In the genomic region with DNA sequence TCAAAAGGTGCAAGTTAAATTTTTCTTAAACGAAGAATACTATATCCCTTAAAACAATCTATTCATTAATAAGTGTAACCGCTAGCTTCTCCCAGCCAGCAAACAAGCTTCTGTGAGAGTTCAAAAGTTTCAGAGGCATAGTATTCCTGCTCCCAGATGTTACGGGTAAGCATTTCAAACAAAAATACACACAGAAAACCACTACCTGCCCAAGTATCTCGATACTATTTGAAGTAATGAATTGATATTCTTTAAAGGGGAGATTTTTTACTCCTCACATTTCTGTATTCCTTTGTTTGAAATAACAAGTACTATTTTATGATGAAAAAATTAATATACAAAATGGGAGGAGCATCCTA, we compare ENCODE assay signal across 3 cellular contexts.
TF ChIP-seq lines count a peak whose summit lies in the region.

No MANE protein-coding gene starts in this region.

TF ChIP-seq in SK-N-SH, 30 proteins besides CTCF, POLR2A, EP300 and RAD21 (continues in another document):
- TF ChIP-seq ELF1 (IDR thresholded peaks at IDR 0.05): no peak
- TF ChIP-seq RXRA (IDR thresholded peaks at IDR 0.05; ENCODE audit: borderline replicate concordance, low read depth): no peak
- TF ChIP-seq CHD2 (IDR thresholded peaks at IDR 0.05; ENCODE audit: low read length, partially characterized antibody): no peak
- TF ChIP-seq, protein P1, sequence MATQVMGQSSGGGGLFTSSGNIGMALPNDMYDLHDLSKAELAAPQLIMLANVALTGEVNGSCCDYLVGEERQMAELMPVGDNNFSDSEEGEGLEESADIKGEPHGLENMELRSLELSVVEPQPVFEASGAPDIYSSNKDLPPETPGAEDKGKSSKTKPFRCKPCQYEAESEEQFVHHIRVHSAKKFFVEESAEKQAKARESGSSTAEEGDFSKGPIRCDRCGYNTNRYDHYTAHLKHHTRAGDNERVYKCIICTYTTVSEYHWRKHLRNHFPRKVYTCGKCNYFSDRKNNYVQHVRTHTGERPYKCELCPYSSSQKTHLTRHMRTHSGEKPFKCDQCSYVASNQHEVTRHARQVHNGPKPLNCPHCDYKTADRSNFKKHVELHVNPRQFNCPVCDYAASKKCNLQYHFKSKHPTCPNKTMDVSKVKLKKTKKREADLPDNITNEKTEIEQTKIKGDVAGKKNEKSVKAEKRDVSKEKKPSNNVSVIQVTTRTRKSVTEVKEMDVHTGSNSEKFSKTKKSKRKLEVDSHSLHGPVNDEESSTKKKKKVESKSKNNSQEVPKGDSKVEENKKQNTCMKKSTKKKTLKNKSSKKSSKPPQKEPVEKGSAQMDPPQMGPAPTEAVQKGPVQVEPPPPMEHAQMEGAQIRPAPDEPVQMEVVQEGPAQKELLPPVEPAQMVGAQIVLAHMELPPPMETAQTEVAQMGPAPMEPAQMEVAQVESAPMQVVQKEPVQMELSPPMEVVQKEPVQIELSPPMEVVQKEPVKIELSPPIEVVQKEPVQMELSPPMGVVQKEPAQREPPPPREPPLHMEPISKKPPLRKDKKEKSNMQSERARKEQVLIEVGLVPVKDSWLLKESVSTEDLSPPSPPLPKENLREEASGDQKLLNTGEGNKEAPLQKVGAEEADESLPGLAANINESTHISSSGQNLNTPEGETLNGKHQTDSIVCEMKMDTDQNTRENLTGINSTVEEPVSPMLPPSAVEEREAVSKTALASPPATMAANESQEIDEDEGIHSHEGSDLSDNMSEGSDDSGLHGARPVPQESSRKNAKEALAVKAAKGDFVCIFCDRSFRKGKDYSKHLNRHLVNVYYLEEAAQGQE (IDR thresholded peaks at IDR 0.05; ENCODE audit: low read depth, low read length): no peak
- no peak for TF ChIP-seq TEAD4 (IDR thresholded peaks at IDR 0.05; ENCODE audit: borderline replicate concordance, insufficient read depth)
- no peak for TF ChIP-seq SIN3A (IDR thresholded peaks at IDR 0.05; ENCODE audit: borderline replicate concordance, low read depth, low read length)
- TF ChIP-seq NFIC (IDR thresholded peaks at IDR 0.05; ENCODE audit: borderline replicate concordance): no peak
- TF ChIP-seq, protein P2, sequence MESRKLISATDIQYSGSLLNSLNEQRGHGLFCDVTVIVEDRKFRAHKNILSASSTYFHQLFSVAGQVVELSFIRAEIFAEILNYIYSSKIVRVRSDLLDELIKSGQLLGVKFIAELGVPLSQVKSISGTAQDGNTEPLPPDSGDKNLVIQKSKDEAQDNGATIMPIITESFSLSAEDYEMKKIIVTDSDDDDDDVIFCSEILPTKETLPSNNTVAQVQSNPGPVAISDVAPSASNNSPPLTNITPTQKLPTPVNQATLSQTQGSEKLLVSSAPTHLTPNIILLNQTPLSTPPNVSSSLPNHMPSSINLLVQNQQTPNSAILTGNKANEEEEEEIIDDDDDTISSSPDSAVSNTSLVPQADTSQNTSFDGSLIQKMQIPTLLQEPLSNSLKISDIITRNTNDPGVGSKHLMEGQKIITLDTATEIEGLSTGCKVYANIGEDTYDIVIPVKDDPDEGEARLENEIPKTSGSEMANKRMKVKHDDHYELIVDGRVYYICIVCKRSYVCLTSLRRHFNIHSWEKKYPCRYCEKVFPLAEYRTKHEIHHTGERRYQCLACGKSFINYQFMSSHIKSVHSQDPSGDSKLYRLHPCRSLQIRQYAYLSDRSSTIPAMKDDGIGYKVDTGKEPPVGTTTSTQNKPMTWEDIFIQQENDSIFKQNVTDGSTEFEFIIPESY (IDR thresholded peaks at IDR 0.05; ENCODE audit: borderline replicate concordance, low read depth): no peak
- TF ChIP-seq, protein P3, sequence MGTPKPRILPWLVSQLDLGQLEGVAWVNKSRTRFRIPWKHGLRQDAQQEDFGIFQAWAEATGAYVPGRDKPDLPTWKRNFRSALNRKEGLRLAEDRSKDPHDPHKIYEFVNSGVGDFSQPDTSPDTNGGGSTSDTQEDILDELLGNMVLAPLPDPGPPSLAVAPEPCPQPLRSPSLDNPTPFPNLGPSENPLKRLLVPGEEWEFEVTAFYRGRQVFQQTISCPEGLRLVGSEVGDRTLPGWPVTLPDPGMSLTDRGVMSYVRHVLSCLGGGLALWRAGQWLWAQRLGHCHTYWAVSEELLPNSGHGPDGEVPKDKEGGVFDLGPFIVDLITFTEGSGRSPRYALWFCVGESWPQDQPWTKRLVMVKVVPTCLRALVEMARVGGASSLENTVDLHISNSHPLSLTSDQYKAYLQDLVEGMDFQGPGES (IDR thresholded peaks at IDR 0.05; ENCODE audit: low read depth, low read length): no peak
- TF ChIP-seq POLR2AphosphoS5 (IDR thresholded peaks at IDR 0.05; ENCODE audit: low read depth, low read length): no peak
- no peak for TF ChIP-seq GATA2 (CRISPR knock-in tag; IDR thresholded peaks at IDR 0.05)

TF ChIP-seq in SK-N-SH treated with all-trans-retinoic acid at 6 μM for 48 hours, 23 proteins besides CTCF, POLR2A, EP300 and RAD21:
- no peak for TF ChIP-seq SNAI2 (CRISPR knock-in tag; IDR thresholded peaks at IDR 0.05)
- no peak for TF ChIP-seq CSDC2 (CRISPR knock-in tag; IDR thresholded peaks at IDR 0.05)
- TF ChIP-seq, protein P4, sequence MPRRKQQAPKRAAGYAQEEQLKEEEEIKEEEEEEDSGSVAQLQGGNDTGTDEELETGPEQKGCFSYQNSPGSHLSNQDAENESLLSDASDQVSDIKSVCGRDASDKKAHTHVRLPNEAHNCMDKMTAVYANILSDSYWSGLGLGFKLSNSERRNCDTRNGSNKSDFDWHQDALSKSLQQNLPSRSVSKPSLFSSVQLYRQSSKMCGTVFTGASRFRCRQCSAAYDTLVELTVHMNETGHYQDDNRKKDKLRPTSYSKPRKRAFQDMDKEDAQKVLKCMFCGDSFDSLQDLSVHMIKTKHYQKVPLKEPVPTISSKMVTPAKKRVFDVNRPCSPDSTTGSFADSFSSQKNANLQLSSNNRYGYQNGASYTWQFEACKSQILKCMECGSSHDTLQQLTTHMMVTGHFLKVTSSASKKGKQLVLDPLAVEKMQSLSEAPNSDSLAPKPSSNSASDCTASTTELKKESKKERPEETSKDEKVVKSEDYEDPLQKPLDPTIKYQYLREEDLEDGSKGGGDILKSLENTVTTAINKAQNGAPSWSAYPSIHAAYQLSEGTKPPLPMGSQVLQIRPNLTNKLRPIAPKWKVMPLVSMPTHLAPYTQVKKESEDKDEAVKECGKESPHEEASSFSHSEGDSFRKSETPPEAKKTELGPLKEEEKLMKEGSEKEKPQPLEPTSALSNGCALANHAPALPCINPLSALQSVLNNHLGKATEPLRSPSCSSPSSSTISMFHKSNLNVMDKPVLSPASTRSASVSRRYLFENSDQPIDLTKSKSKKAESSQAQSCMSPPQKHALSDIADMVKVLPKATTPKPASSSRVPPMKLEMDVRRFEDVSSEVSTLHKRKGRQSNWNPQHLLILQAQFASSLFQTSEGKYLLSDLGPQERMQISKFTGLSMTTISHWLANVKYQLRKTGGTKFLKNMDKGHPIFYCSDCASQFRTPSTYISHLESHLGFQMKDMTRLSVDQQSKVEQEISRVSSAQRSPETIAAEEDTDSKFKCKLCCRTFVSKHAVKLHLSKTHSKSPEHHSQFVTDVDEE (CRISPR knock-in tag; IDR thresholded peaks at IDR 0.05): no peak
- TF ChIP-seq ZNF8 (CRISPR knock-in tag; IDR thresholded peaks at IDR 0.05): no peak
- TF ChIP-seq, protein P5, sequence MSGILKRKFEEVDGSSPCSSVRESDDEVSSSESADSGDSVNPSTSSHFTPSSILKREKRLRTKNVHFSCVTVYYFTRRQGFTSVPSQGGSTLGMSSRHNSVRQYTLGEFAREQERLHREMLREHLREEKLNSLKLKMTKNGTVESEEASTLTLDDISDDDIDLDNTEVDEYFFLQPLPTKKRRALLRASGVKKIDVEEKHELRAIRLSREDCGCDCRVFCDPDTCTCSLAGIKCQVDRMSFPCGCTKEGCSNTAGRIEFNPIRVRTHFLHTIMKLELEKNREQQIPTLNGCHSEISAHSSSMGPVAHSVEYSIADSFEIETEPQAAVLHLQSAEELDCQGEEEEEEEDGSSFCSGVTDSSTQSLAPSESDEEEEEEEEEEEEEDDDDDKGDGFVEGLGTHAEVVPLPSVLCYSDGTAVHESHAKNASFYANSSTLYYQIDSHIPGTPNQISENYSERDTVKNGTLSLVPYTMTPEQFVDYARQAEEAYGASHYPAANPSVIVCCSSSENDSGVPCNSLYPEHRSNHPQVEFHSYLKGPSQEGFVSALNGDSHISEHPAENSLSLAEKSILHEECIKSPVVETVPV (CRISPR knock-in tag; IDR thresholded peaks at IDR 0.05): no peak
- TF ChIP-seq, protein P6, sequence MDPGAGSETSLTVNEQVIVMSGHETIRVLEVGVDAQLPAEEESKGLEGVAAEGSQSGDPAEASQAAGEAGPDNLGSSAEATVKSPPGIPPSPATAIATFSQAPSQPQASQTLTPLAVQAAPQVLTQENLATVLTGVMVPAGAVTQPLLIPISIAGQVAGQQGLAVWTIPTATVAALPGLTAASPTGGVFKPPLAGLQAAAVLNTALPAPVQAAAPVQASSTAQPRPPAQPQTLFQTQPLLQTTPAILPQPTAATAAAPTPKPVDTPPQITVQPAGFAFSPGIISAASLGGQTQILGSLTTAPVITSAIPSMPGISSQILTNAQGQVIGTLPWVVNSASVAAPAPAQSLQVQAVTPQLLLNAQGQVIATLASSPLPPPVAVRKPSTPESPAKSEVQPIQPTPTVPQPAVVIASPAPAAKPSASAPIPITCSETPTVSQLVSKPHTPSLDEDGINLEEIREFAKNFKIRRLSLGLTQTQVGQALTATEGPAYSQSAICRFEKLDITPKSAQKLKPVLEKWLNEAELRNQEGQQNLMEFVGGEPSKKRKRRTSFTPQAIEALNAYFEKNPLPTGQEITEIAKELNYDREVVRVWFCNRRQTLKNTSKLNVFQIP (CRISPR knock-in tag; IDR thresholded peaks at IDR 0.05; ENCODE audit: borderline replicate concordance, low read depth): no peak
- TF ChIP-seq GLIS3 (CRISPR knock-in tag; IDR thresholded peaks at IDR 0.05): no peak
- no peak for TF ChIP-seq ESRRG (CRISPR knock-in tag; IDR thresholded peaks at IDR 0.05)
- TF ChIP-seq ARNTL (CRISPR knock-in tag; IDR thresholded peaks at IDR 0.05; ENCODE audit: borderline replicate concordance, low read depth): no peak
- no peak for TF ChIP-seq PPARA (CRISPR knock-in tag; IDR thresholded peaks at IDR 0.05; ENCODE audit: borderline replicate concordance)
- no peak for TF ChIP-seq ZFP3 (CRISPR knock-in tag; IDR thresholded peaks at IDR 0.05)

TF ChIP-seq in H1, 55 proteins besides CTCF, POLR2A, EP300 and RAD21:
- TF ChIP-seq SIRT6 (IDR thresholded peaks at IDR 0.05; ENCODE audit: low read length) (no peak), POU5F1 (IDR thresholded peaks at IDR 0.05; ENCODE audit: low read depth, low read length) (no peak), RNF2 (IDR thresholded peaks at IDR 0.05; ENCODE audit: borderline replicate concordance, low read depth, low read length, missing control alignments, poor library complexity, severe bottlenecking) (no peak), CREB1 (IDR thresholded peaks at IDR 0.05) (no peak), CBX8 (IDR thresholded peaks at IDR 0.05; ENCODE audit: borderline replicate concordance, low read depth, low read length) (no peak), SAP30 (IDR thresholded peaks at IDR 0.05; ENCODE audit: insufficient read depth, insufficient replicate concordance, low read length) (no peak), TAF1 (IDR thresholded peaks at IDR 0.05; ENCODE audit: low read depth, low read length) (no peak)
- TF ChIP-seq, protein P7, sequence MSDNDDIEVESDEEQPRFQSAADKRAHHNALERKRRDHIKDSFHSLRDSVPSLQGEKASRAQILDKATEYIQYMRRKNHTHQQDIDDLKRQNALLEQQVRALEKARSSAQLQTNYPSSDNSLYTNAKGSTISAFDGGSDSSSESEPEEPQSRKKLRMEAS (IDR thresholded peaks at IDR 0.05): no peak
TF ChIP-seq in H1: peak in this region for 0.
